In genomic region chr10:69338547-69339450, GRCh38 we compare ENCODE assay signal across 10 cellular contexts.
DNase-seq lines count a peak whose midpoint lies in the region; ATAC-seq and TF ChIP-seq lines count a peak whose summit lies in the region.
"Had no signal": no experiment of that assay in that cellular context is flagged by ENCODE, and none has a peak within 500 bp of the region (broad histone marks: within the 10 kb centered on the region; RNA-seq: fewer than 3 reads in every experiment).

No MANE protein-coding gene starts in this region.

- in situ Hi-C loops in brain microvascular endothelial cell (cut with HindIII; ENCODE audit: low pct_ligation_motif_present, low sequenced_read_pairs): no loop called here

- H3K27me3 ChIP-seq in brain microvascular endothelial cell (replicated peaks): no peaks in the 10 kb centered on the region

- H3K4me3 Mint-ChIP-seq in memory B cell (peak overlapping the region; percentile 0), type B pancreatic cell (peak overlapping the region; percentile 5)

- ATAC-seq in activated naive CD4-positive, alpha-beta T cell treated with anti-CD3 and anti-CD28 coated beads, Interleukin-2, amount 50 U/mL, for 72 hours: no peak
- no peak for ATAC-seq in memory B cell (ENCODE audit: low read depth)
- ATAC-seq in GM19324 (IDR thresholded peaks at IDR 0.05; ENCODE audit: low FRiP score, unreplicated experiment): no peak

- H3K4me1 Mint-ChIP-seq in memory B cell (peaks cover 65% of the 10 kb centered on the region), type B pancreatic cell (ENCODE audit: unreplicated experiment) (peaks cover 28% of the 10 kb centered on the region)

- peaks cover under 1% of the 10 kb centered on the region for H3K36me3 ChIP-seq in brain microvascular endothelial cell (replicated peaks)

- no peak overlapping the region for H3K4me3 ChIP-seq in brain microvascular endothelial cell (ENCODE audit: low read depth, low read length)

- peaks cover 0 to 45% of the 10 kb centered on the region in 2 donors for H3K36me3 Mint-ChIP-seq in activated naive CD4-positive, alpha-beta T cell treated with anti-CD3 and anti-CD28 coated beads, Interleukin-2, amount 50 U/mL, for 72 hours
- H3K36me3 Mint-ChIP-seq in memory B cell (peaks cover 15% of the 10 kb centered on the region), type B pancreatic cell (peaks cover 12% of the 10 kb centered on the region)

- H3K27ac Mint-ChIP-seq in activated naive CD4-positive, alpha-beta T cell treated with anti-CD3 and anti-CD28 coated beads, Interleukin-2, amount 50 U/mL, for 72 hours: peak overlapping the region; percentile 54 to 78
- H3K27ac Mint-ChIP-seq in memory B cell (peak overlapping the region; percentile 65), type B pancreatic cell (peak overlapping the region; percentile 95)

- TF ChIP-seq CTCF in brain microvascular endothelial cell (IDR thresholded peaks at IDR 0.05; ENCODE audit: low read depth, low read length, missing control alignments) (no peak), type B pancreatic cell (conservative IDR thresholded peaks at IDR 0.05) (no peak)

- no peaks in the 10 kb centered on the region for H3K9me3 Mint-ChIP-seq in activated naive CD4-positive, alpha-beta T cell treated with anti-CD3 and anti-CD28 coated beads, Interleukin-2, amount 50 U/mL, for 72 hours
- H3K9me3 Mint-ChIP-seq in memory B cell (no peaks in the 10 kb centered on the region), type B pancreatic cell (no peaks in the 10 kb centered on the region)

- DNase-seq in activated naive CD4-positive, alpha-beta T cell treated with anti-CD3 and anti-CD28 coated beads, Interleukin-2, amount 50 U/mL, for 72 hours (ENCODE audit: low spot score in 2 of 2): no peak
- DNase-seq in activated naive CD4-positive, alpha-beta T cell (lab: John Stamatoyannopoulos, UW): no peak
- DNase-seq in brain microvascular endothelial cell (no peak), memory B cell (ENCODE audit: low spot score in 2 of 2) (no peak), type B pancreatic cell (ENCODE audit: extremely low spot score, unreplicated experiment) (no peak), Kasumi-1 (lab: John Stamatoyannopoulos, UW) (no peak), NCI-H1048 (lab: John Stamatoyannopoulos, UW) (no peak)
- DNase-seq: NCI-H1436 treated with DMSO at 0.1 percent for 48 hours; stimulated activated CD4-positive, alpha-beta T cell treated with anti-CD3 and anti-CD28 coated beads, Interleukin-4, amount 100 ng/mL, for 24 hours had no signal

- peak overlapping the region; percentile 78 for H3K27ac ChIP-seq in brain microvascular endothelial cell

- no peaks in the 10 kb centered on the region for H3K27me3 Mint-ChIP-seq in memory B cell
- no peaks in the 10 kb centered on the region for H3K27me3 Mint-ChIP-seq in type B pancreatic cell
